In genomic region chr22:30251661-30252226, GRCh38 we compare ENCODE assay signal across 13 cellular contexts. TPM values are rescaled to one million over a fixed set of nuclear protein-coding genes. Genes with fewer than 3 reads are reported as not detected.
DNase-seq lines count a peak whose midpoint lies in the region; ATAC-seq, FAIRE-seq and TF ChIP-seq lines count a peak whose summit lies in the region.
"Had no signal": no experiment of that assay in that cellular context is flagged by ENCODE, and none has a peak within 500 bp of the region (broad histone marks: within the 10 kb centered on the region; RNA-seq: fewer than 3 reads in every experiment).

No MANE protein-coding gene starts in this region.

- H2AFZ ChIP-seq in GM23248 (no peak overlapping the region), K562 (ENCODE audit: low read depth, low read length) (no peak overlapping the region)

- H3K4me1 Mint-ChIP-seq in activated T-cell treated with anti-CD3 and anti-CD28 coated beads, Interleukin-2, amount 50 U/mL, for 4 hours (ENCODE audit: low read depth), result peaks cover 33% of the 10 kb centered on the region

- TF ChIP-seq RAD21 in K562 (CRISPR knock-in tag; conservative IDR thresholded peaks at IDR 0.05 in 1 of 2, IDR thresholded peaks at IDR 0.05 in 1 of 2), result no peak

- no peak for TF ChIP-seq POLR2A in K562 (conservative IDR thresholded peaks at IDR 0.05)

- H3K27ac ChIP-seq in GM23248 (no peak overlapping the region), K562 (ENCODE audit: extremely low read depth, low read depth, low read length) (no peak overlapping the region), neutrophil (peak overlapping the region; percentile 83)

- H3K9me2 ChIP-seq in GM23248 (ENCODE audit: insufficient read depth), result no peaks in the 10 kb centered on the region

- BruUV-seq in K562 (replicated peaks; lab: Mats Ljungman, UMichigan), result no TSS peak

- intact Hi-C loops in K562 (cut with micrococcal nuclease), result no loop called here

- CTCF ChIA-PET in K562 (lab: Yijun Ruan, JAX; ENCODE audit: low intra/inter-chr PET ratio), result interaction anchor here (0.8 to 0.9 kb wide), 2 partner anchors 34 to 143 kb away, joined by 3 to 4 read pairs; no protein-coding TSS in a partner anchor

- H3K4me1 ChIP-seq in GM23248 (ENCODE audit: insufficient read depth), result peaks cover 24% of the 10 kb centered on the region
- peaks cover 0 to 36% of the 10 kb centered on the region in 2 experiments; a peak in 2 of 5 replicates for H3K4me1 ChIP-seq in K562 (replicated peaks in 1 of 2; ENCODE audit: control insufficient read depth in 2 of 2, insufficient read depth in 2 of 2, low read length in 2 of 2)
- peaks cover 74 to 79% of the 10 kb centered on the region in 2 experiments for H3K4me1 ChIP-seq in neutrophil (ENCODE audit: control insufficient read depth in 1 of 2, insufficient read depth in 1 of 2, low read depth in 1 of 2, low read length in 1 of 2)

- H3K36me3 ChIP-seq in GM23248 (ENCODE audit: low read depth) (no peaks in the 10 kb centered on the region), K562 (ENCODE audit: control insufficient read depth, insufficient read depth, low read length) (no peaks in the 10 kb centered on the region), neutrophil (no peaks in the 10 kb centered on the region)

- WGBS in GM23248 (ENCODE audit: low coverage in 1 of 2, low lambda C conversion rate in 2 of 2, missing lambda C conversion rate in 2 of 2), 2 experiments, result 49 to 59% methylated on average over 11 of the region's 11 CpGs
- WGBS in K562 (ENCODE audit: insufficient coverage, low coverage, missing lambda C conversion rate), result 23% methylated on average over 11 of the region's 11 CpGs

- no peaks in the 10 kb centered on the region for H3K36me3 Mint-ChIP-seq in activated T-cell treated with anti-CD3 and anti-CD28 coated beads, Interleukin-2, amount 50 U/mL, for 4 hours (ENCODE audit: insufficient read depth)
- H3K36me3 Mint-ChIP-seq: IgD-negative memory B cell; naive thymus-derived CD4-positive, alpha-beta T cell had no signal

- peaks cover 5% of the 10 kb centered on the region; the same call in 1 of the 2 replicates for H3F3A ChIP-seq in GM23248 (ENCODE audit: insufficient read depth)

- TF ChIP-seq EP300 in K562 (IDR thresholded peaks at IDR 0.05; ENCODE audit: low read length), result no peak

- POLR2A ChIA-PET in K562 (lab: Yijun Ruan, JAX), result interaction anchor here (0.6 to 0.7 kb wide), 2 partner anchors 11 to 132 kb away, joined by 4 read pairs; no protein-coding TSS in a partner anchor

- H3K4me3 ChIP-seq in GM23248, result no peak overlapping the region
- H3K4me3 ChIP-seq in K562, result no peak overlapping the region
- H3K4me3 ChIP-seq in neutrophil (ENCODE audit: low read depth in 1 of 2, low read length in 1 of 2), result peak overlapping the region in 1 of 2 experiments; percentile 7

- no peak overlapping the region for H3K4me3 Mint-ChIP-seq in activated T-cell treated with anti-CD3 and anti-CD28 coated beads, Interleukin-2, amount 50 U/mL, for 4 hours
- H3K4me3 Mint-ChIP-seq: IgD-negative memory B cell had no signal

- H4K20me1 ChIP-seq in GM23248 (ENCODE audit: insufficient read depth) (no peaks in the 10 kb centered on the region), K562 (replicated peaks; ENCODE audit: control insufficient read depth, insufficient read depth, low read length) (no peaks in the 10 kb centered on the region)

- no peak for FAIRE-seq in K562 (lab: Jason Lieb, UNC)
- FAIRE-seq: GM18507 had no signal

- DNase-seq in GM23248 (peak; percentile 62), NCI-H1105 (lab: John Stamatoyannopoulos, UW) (peak; percentile 3), K562 (ENCODE audit: extremely low read depth in 1 of 4, low spot score in 3 of 4) (no peak), activated gamma-delta T cell (lab: John Stamatoyannopoulos, UW) (no peak), GOT3 (lab: John Stamatoyannopoulos, UW) (no peak)
- DNase-seq in activated T-cell treated with anti-CD3 and anti-CD28 coated beads, Interleukin-2, amount 50 U/mL, for 4 hours, result no peak
- DNase-seq: activated CD4-positive, alpha-beta T cell treated with anti-CD3 and anti-CD28 coated beads for 48 hours; DND-41; naive thymus-derived CD4-positive, alpha-beta T cell had no signal

- ATAC-seq in K562, result no peak
- no peak for ATAC-seq in activated T-cell treated with anti-CD3 and anti-CD28 coated beads, Interleukin-2, amount 50 U/mL, for 4 hours

- H3K9me1 ChIP-seq in K562 (ENCODE audit: control insufficient read depth, insufficient read depth, low read length), result no peaks in the 10 kb centered on the region

- H3K4me2 ChIP-seq in GM23248 (ENCODE audit: unreplicated experiment) (no peak overlapping the region), K562 (ENCODE audit: insufficient read depth, low read length) (no peak overlapping the region)

- H3K27me3 Mint-ChIP-seq in activated T-cell treated with anti-CD3 and anti-CD28 coated beads, Interleukin-2, amount 50 U/mL, for 4 hours (ENCODE audit: low read depth), result peaks cover 3% of the 10 kb centered on the region

- in situ Hi-C loops in GM23248 (cut with MboI) (no loop called here), K562 (cut with MboI) (no loop called here)

- no peaks in the 10 kb centered on the region for H3K9me3 Mint-ChIP-seq in activated T-cell treated with anti-CD3 and anti-CD28 coated beads, Interleukin-2, amount 50 U/mL, for 4 hours
- H3K9me3 Mint-ChIP-seq: IgD-negative memory B cell; naive thymus-derived CD4-positive, alpha-beta T cell had no signal

- H3K27me3 ChIP-seq in GM23248 (replicated peaks; ENCODE audit: insufficient read depth) (no peaks in the 10 kb centered on the region), K562 (ENCODE audit: control insufficient read depth in 2 of 2, insufficient read depth in 2 of 2, low read length in 2 of 2) (peaks cover 0 to 15% of the 10 kb centered on the region in 2 experiments; a peak in 2 of 5 replicates), neutrophil (peaks cover 20% of the 10 kb centered on the region)

- H3K9ac ChIP-seq in GM23248 (no peak overlapping the region), K562 (ENCODE audit: insufficient read depth in 1 of 2, low read depth in 2 of 2, low read length in 2 of 2) (no peak overlapping the region)

- H3K9me3 ChIP-seq in GM23248 (ENCODE audit: low read depth) (no peaks in the 10 kb centered on the region), K562 (replicated peaks; ENCODE audit: control insufficient read depth, insufficient read depth, low read depth, low read length) (no peaks in the 10 kb centered on the region), neutrophil (no peaks in the 10 kb centered on the region)

- TF ChIP-seq CTCF in K562 (IDR thresholded peaks at IDR 0.05 in 2 of 3, conservative IDR thresholded peaks at IDR 0.05 in 1 of 3; ENCODE audit: insufficient read depth in 2 of 3, low read depth in 1 of 3, low read length in 3 of 3), result no peak
- no peak for TF ChIP-seq CTCF in neutrophil (IDR thresholded peaks at IDR 0.05)

- no peaks in the 10 kb centered on the region for H3K79me2 ChIP-seq in GM23248 (ENCODE audit: insufficient read depth)
- no peaks in the 10 kb centered on the region for H3K79me2 ChIP-seq in K562 (ENCODE audit: control insufficient read depth, insufficient read depth, low read length)

RNA-seq across cellular contexts. Expression of gene LIF, which starts 5.2 kb away (rescaled TPM):
- 1.6 and 1.9 TPM in 2 replicates for total RNA-seq in GM23248 (2014; rRNA removed; shearing (Covaris generic))
- polyA plus RNA-seq in GM23248 (2016; fragmentation: Nextera tagmentation; extraction: Ambion mirVana) (1.0 and 1.4 TPM in 2 replicates), K562 (2011; rRNA removed) (0.16 and 0.39 TPM in 2 replicates), K562 (2014; fragmentation: Illumina TruSeq; extraction: Trizol) (0.04 and 0.09 TPM in 2 replicates), K562 (2014; fragmentation: Nextera tagmentation; extraction: Ambion mirVana) (not detected), K562 (2014; rRNA removed) (0.03 and 0.25 TPM in 2 replicates)
- total RNA-seq in K562 (2011; cell fraction: chromatin; rRNA removed; ENCODE audit: low replicate concordance), result 0.35 and 2.6 TPM in 2 replicates
- 0.39 and 0.50 TPM in 2 replicates for total RNA-seq in K562 (2011; cell fraction: nucleolus; rRNA removed)
- 0.29 and 0.38 TPM in 2 replicates for total RNA-seq in K562 (2011; cell fraction: nucleoplasm; rRNA removed)
- total RNA-seq in K562 (2014; rRNA removed) (0.04 and 0.05 TPM in 2 replicates), K562 (2014; rRNA removed; fragmentation: Illumina TruSeq; extraction: Trizol) (0.03 TPM in 1 of 2 replicates, not detected in the other), K562 (2015; rRNA removed; fragmentation: Illumina TruSeq; extraction: Trizol) (0.11 and 0.34 TPM in 2 replicates), K562 (2021) (0.31 TPM in 2 replicates)
- 0.09 and 0.72 TPM in 2 replicates for polyA plus RNA-seq in K562 (2011; cell fraction: cytosol; rRNA removed)
- 0.53 and 7.0 TPM in 2 replicates for polyA plus RNA-seq in K562 (2011; cell fraction: nucleus; rRNA removed)
- polyA plus RNA-seq in K562 (2012), result 0.06 and 0.08 TPM in 2 replicates
- 0.14 TPM in 1 of 2 replicates, not detected in the other for polyA minus RNA-seq in K562 (2011; rRNA and poly(A)+ RNA removed)
- polyA minus RNA-seq in K562 (2011; cell fraction: cytosol; rRNA and poly(A)+ RNA removed), result 0.27 and 0.29 TPM in 2 replicates
- polyA minus RNA-seq in K562 (2011; cell fraction: nucleus; rRNA and poly(A)+ RNA removed), result 0.27 and 0.33 TPM in 2 replicates
- total RNA-seq in activated T-cell treated with anti-CD3 and anti-CD28 coated beads, Interleukin-2, amount 50 U/mL, for 4 hours, result 100 to 1,000 TPM; 226 to 440 (median 307) TPM
- polyA plus RNA-seq: IgD-negative memory B cell; naive thymus-derived CD4-positive, alpha-beta T cell had no signal

RNA-seq across cellular contexts. Expression of gene OSM, which starts 14.9 kb away (rescaled TPM):
- total RNA-seq in GM23248 (2014; rRNA removed; shearing (Covaris generic)), result not detected in 2 replicates
- polyA plus RNA-seq in GM23248 (2016; fragmentation: Nextera tagmentation; extraction: Ambion mirVana), result not detected in 2 replicates
- total RNA-seq in K562 (2011; cell fraction: chromatin; rRNA removed; ENCODE audit: low replicate concordance), result 1.8 and 2.3 TPM in 2 replicates
- 1.0 and 1.2 TPM in 2 replicates for total RNA-seq in K562 (2011; cell fraction: nucleolus; rRNA removed)
- total RNA-seq in K562 (2011; cell fraction: nucleoplasm; rRNA removed), result 0.73 and 1.8 TPM in 2 replicates
- total RNA-seq in K562 (2014; rRNA removed), result not detected in 2 replicates
- not detected in 2 replicates for total RNA-seq in K562 (2014; rRNA removed; fragmentation: Illumina TruSeq; extraction: Trizol)
- not detected in 2 replicates for total RNA-seq in K562 (2015; rRNA removed; fragmentation: Illumina TruSeq; extraction: Trizol)
- not detected in 2 replicates for total RNA-seq in K562 (2021)
- polyA plus RNA-seq in K562 (2011; rRNA removed), result 0.08 and 0.22 TPM in 2 replicates
- 0.04 and 0.06 TPM in 2 replicates for polyA plus RNA-seq in K562 (2011; cell fraction: cytosol; rRNA removed)
- polyA plus RNA-seq in K562 (2011; cell fraction: nucleus; rRNA removed), result 0.24 and 1.6 TPM in 2 replicates
- not detected in 2 replicates for polyA plus RNA-seq in K562 (2012)
- not detected in 2 replicates for polyA plus RNA-seq in K562 (2014; fragmentation: Illumina TruSeq; extraction: Trizol)
- not detected for polyA plus RNA-seq in K562 (2014; fragmentation: Nextera tagmentation; extraction: Ambion mirVana)
- not detected in 2 replicates for polyA plus RNA-seq in K562 (2014; rRNA removed)
- polyA minus RNA-seq in K562 (2011; rRNA and poly(A)+ RNA removed), result not detected in 2 replicates
- polyA minus RNA-seq in K562 (2011; cell fraction: cytosol; rRNA and poly(A)+ RNA removed), result not detected in 2 replicates
- polyA minus RNA-seq in K562 (2011; cell fraction: nucleus; rRNA and poly(A)+ RNA removed), result 0.13 TPM in 1 of 2 replicates, not detected in the other
- total RNA-seq in activated T-cell treated with anti-CD3 and anti-CD28 coated beads, Interleukin-2, amount 50 U/mL, for 4 hours, result 10 to 100 TPM; 18.4 to 30.7 (median 22.2) TPM
- total RNA-seq: SK-MEL-5 had no signal

RNA-seq across cellular contexts. Expression of gene CASTOR1, which starts 37.6 kb away (rescaled TPM):
- 10.2 and 13.4 TPM in 2 replicates for total RNA-seq in GM23248 (2014; rRNA removed; shearing (Covaris generic))
- 8.7 and 10.2 TPM in 2 replicates for polyA plus RNA-seq in GM23248 (2016; fragmentation: Nextera tagmentation; extraction: Ambion mirVana)
- 2.1 and 7.3 TPM in 2 replicates for total RNA-seq in K562 (2011; cell fraction: chromatin; rRNA removed; ENCODE audit: low replicate concordance)
- 5.5 and 6.8 TPM in 2 replicates for total RNA-seq in K562 (2011; cell fraction: nucleolus; rRNA removed)
- 2.4 and 4.0 TPM in 2 replicates for total RNA-seq in K562 (2011; cell fraction: nucleoplasm; rRNA removed)
- 1.2 and 1.3 TPM in 2 replicates for total RNA-seq in K562 (2014; rRNA removed)
- total RNA-seq in K562 (2014; rRNA removed; fragmentation: Illumina TruSeq; extraction: Trizol), result 0.47 TPM in 1 of 2 replicates, not detected in the other
- total RNA-seq in K562 (2015; rRNA removed; fragmentation: Illumina TruSeq; extraction: Trizol), result 0.72 and 1.1 TPM in 2 replicates
- 2.6 and 3.1 TPM in 2 replicates for total RNA-seq in K562 (2021)
- polyA plus RNA-seq in K562 (2011; rRNA removed), result 2.5 and 3.2 TPM in 2 replicates
- 3.5 and 7.9 TPM in 2 replicates for polyA plus RNA-seq in K562 (2011; cell fraction: cytosol; rRNA removed)
- polyA plus RNA-seq in K562 (2011; cell fraction: nucleus; rRNA removed), result 10.1 and 12.6 TPM in 2 replicates
- polyA plus RNA-seq in K562 (2012), result 2.1 and 2.2 TPM in 2 replicates
- 0.96 and 0.98 TPM in 2 replicates for polyA plus RNA-seq in K562 (2014; fragmentation: Illumina TruSeq; extraction: Trizol)
- polyA plus RNA-seq in K562 (2014; fragmentation: Nextera tagmentation; extraction: Ambion mirVana), result under 1 TPM; 0.35 to 0.56 TPM
- polyA plus RNA-seq in K562 (2014; rRNA removed), result 1.3 and 1.9 TPM in 2 replicates
- polyA minus RNA-seq in K562 (2011; rRNA and poly(A)+ RNA removed), result 0.49 and 0.90 TPM in 2 replicates
- 2.3 TPM in 1 of 2 replicates, not detected in the other for polyA minus RNA-seq in K562 (2011; cell fraction: cytosol; rRNA and poly(A)+ RNA removed)
- polyA minus RNA-seq in K562 (2011; cell fraction: nucleus; rRNA and poly(A)+ RNA removed), result 2.6 and 4.6 TPM in 2 replicates
- total RNA-seq in activated T-cell treated with anti-CD3 and anti-CD28 coated beads, Interleukin-2, amount 50 U/mL, for 4 hours, result 1 to 10 TPM; 1.1 to 2.9 (median 2.4) TPM

Comparison
In these comparisons a context has a peak if more than half of its experiments do, and no peak if none do; other contexts are left out.
1. DNase-seq: peak in GM23248 (single experiment) and NCI-H1105 (single experiment); none in K562 (0 of 4), activated gamma-delta T cell (single experiment), activated T-cell treated with anti-CD3 and anti-CD28 coated beads, Interleukin-2, amount 50 U/mL, for 4 hours (single experiment) and GOT3 (single experiment).
2. RNA of gene LIF, which starts 5.2 kb away (total RNA-seq): 226 to 440 TPM in activated T-cell treated with anti-CD3 and anti-CD28 coated beads, Interleukin-2, amount 50 U/mL, for 4 hours; 1.6 to 1.9 TPM in GM23248 and 0.03 to 2.6 TPM in K562; every median in the first group is over 10 times any median in the second.
3. RNA of gene OSM, which starts 14.9 kb away (total RNA-seq): 18.4 to 30.7 TPM in activated T-cell treated with anti-CD3 and anti-CD28 coated beads, Interleukin-2, amount 50 U/mL, for 4 hours; not detected in GM23248 and 0.73 to 2.3 TPM in K562; every median in the first group is over 4 times any median in the second.